ENCODE assay signal across 1 cellular context in the genomic region with DNA sequence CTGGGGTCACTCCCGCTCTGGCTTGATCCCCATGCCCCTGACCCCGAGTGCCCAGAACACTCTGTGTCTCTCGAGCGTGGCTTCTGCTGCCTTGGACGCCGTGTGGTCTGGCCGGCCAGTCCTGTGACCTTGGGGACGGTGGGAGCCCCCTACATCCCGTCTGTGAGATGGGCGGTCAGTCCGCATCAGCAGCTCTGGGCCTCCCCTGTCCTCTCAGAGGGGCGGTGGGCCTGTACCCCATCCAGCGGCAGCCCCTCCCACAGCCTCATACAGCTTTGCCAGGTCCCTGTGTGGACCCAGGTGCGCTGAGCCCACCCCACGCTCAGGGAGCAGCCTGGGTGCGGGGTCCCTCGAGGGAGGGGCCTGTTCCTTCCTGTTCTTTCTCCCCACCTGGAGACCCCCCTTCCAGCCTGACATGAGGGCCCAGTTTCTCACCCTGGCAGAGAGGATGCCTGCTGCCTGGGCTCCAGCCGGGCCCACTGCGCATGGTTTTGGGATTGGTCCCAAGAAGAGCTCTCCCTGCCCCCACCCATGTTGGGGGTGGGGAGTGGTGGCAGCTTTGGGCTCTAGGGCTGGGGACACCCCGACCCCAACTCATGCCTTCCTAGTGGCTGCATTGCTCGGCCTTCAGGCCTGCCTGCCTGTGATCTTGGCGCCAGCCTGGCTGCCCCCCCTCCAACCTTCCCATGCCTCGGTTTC.
TF ChIP-seq lines count a peak whose summit lies in the region.

No MANE protein-coding gene starts in this region.

TF ChIP-seq in HEK293, 187 proteins besides CTCF, POLR2A, EP300 and RAD21 (continued from another document):
- no peak for TF ChIP-seq ZNF280D (tag by site-specific recombination; IDR thresholded peaks at IDR 0.05)
- no peak for TF ChIP-seq ZNF610 (tag by site-specific recombination; IDR thresholded peaks at IDR 0.05; ENCODE audit: borderline replicate concordance)
- TF ChIP-seq ZFP69B (tag by site-specific recombination; IDR thresholded peaks at IDR 0.05), result peak; percentile 30; the same call in 1 of the 2 replicates
- TF ChIP-seq ZNF175 (tag by site-specific recombination; IDR thresholded peaks at IDR 0.05), result no peak
- TF ChIP-seq ZNF155 (tag by site-specific recombination; IDR thresholded peaks at IDR 0.05), result no peak
- no peak for TF ChIP-seq ZNF530 (tag by site-specific recombination; IDR thresholded peaks at IDR 0.05; ENCODE audit: low read depth)
- TF ChIP-seq, protein P1, sequence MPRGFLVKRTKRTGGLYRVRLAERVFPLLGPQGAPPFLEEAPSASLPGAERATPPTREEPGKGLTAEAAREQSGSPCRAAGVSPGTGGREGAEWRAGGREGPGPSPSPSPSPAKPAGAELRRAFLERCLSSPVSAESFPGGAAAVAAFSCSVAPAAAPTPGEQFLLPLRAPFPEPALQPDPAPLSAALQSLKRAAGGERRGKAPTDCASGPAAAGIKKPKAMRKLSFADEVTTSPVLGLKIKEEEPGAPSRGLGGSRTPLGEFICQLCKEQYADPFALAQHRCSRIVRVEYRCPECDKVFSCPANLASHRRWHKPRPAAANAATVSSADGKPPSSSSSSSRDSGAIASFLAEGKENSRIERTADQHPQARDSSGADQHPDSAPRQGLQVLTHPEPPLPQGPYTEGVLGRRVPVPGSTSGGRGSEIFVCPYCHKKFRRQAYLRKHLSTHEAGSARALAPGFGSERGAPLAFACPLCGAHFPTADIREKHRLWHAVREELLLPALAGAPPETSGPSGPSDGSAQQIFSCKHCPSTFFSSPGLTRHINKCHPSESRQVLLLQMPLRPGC (tag by site-specific recombination; IDR thresholded peaks at IDR 0.05), result no peak
- TF ChIP-seq ZBTB7A (tag by site-specific recombination; IDR thresholded peaks at IDR 0.05; ENCODE audit: low read depth), result 0 out of 2 replicates have a peak, but pooled peaks have one; percentile 3
- no peak for TF ChIP-seq ZFP37 (tag by site-specific recombination; IDR thresholded peaks at IDR 0.05)
- TF ChIP-seq ZNF768 (tag by site-specific recombination; IDR thresholded peaks at IDR 0.05), result no peak
- no peak for TF ChIP-seq ZNF202 (tag by site-specific recombination; IDR thresholded peaks at IDR 0.05; ENCODE audit: borderline replicate concordance)
- TF ChIP-seq ZNF138 (tag by site-specific recombination; IDR thresholded peaks at IDR 0.05; ENCODE audit: borderline replicate concordance), result no peak
- 0 out of 2 replicates have a peak, but pooled peaks have one; percentile 46 for TF ChIP-seq GLIS2 (tag by site-specific recombination; IDR thresholded peaks at IDR 0.05)
- TF ChIP-seq, protein P2, sequence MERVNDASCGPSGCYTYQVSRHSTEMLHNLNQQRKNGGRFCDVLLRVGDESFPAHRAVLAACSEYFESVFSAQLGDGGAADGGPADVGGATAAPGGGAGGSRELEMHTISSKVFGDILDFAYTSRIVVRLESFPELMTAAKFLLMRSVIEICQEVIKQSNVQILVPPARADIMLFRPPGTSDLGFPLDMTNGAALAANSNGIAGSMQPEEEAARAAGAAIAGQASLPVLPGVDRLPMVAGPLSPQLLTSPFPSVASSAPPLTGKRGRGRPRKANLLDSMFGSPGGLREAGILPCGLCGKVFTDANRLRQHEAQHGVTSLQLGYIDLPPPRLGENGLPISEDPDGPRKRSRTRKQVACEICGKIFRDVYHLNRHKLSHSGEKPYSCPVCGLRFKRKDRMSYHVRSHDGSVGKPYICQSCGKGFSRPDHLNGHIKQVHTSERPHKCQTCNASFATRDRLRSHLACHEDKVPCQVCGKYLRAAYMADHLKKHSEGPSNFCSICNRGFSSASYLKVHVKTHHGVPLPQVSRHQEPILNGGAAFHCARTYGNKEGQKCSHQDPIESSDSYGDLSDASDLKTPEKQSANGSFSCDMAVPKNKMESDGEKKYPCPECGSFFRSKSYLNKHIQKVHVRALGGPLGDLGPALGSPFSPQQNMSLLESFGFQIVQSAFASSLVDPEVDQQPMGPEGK (tag by site-specific recombination; IDR thresholded peaks at IDR 0.05), result peak; percentile 32; the same call in 1 of the 2 replicates
- TF ChIP-seq, protein P3, sequence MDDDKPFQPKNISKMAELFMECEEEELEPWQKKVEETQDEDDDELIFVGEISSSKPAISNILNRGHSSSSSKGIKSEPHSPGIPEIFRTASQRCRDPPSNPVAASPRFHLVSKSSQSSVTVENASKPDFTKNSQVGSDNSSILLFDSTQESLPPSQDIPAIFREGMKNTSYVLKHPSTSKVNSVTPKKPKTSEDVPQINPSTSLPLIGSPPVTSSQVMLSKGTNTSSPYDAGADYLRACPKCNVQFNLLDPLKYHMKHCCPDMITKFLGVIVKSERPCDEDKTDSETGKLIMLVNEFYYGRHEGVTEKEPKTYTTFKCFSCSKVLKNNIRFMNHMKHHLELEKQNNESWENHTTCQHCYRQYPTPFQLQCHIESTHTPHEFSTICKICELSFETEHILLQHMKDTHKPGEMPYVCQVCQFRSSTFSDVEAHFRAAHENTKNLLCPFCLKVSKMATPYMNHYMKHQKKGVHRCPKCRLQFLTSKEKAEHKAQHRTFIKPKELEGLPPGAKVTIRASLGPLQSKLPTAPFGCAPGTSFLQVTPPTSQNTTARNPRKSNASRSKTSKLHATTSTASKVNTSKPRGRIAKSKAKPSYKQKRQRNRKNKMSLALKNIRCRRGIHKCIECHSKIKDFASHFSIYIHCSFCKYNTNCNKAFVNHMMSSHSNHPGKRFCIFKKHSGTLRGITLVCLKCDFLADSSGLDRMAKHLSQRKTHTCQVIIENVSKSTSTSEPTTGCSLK (tag by site-specific recombination; IDR thresholded peaks at IDR 0.05), result no peak
- no peak for TF ChIP-seq ZNF501 (tag by site-specific recombination; IDR thresholded peaks at IDR 0.05)
- TF ChIP-seq ZNF211 (tag by site-specific recombination; IDR thresholded peaks at IDR 0.05; ENCODE audit: low read depth), result no peak
- TF ChIP-seq BCL11A (tag by site-specific recombination; IDR thresholded peaks at IDR 0.05; ENCODE audit: low read depth), result 0 out of 2 replicates have a peak, but pooled peaks have one; percentile 60
- 0 out of 2 replicates have a peak, but pooled peaks have one; percentile 6 for TF ChIP-seq ZNF146 (tag by site-specific recombination; IDR thresholded peaks at IDR 0.05)
- TF ChIP-seq ZNF341 (tag by site-specific recombination; IDR thresholded peaks at IDR 0.05; ENCODE audit: low read depth), result no peak
- no peak for TF ChIP-seq ZNF394 (tag by site-specific recombination; IDR thresholded peaks at IDR 0.05; ENCODE audit: borderline replicate concordance)
- TF ChIP-seq, protein P4, sequence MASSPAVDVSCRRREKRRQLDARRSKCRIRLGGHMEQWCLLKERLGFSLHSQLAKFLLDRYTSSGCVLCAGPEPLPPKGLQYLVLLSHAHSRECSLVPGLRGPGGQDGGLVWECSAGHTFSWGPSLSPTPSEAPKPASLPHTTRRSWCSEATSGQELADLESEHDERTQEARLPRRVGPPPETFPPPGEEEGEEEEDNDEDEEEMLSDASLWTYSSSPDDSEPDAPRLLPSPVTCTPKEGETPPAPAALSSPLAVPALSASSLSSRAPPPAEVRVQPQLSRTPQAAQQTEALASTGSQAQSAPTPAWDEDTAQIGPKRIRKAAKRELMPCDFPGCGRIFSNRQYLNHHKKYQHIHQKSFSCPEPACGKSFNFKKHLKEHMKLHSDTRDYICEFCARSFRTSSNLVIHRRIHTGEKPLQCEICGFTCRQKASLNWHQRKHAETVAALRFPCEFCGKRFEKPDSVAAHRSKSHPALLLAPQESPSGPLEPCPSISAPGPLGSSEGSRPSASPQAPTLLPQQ (tag by site-specific recombination; IDR thresholded peaks at IDR 0.05), result peak; percentile 55; the same call in 1 of the 2 replicates
- TF ChIP-seq ZNF239 (tag by site-specific recombination; IDR thresholded peaks at IDR 0.05), result no peak
- TF ChIP-seq ZNF76 (tag by site-specific recombination; IDR thresholded peaks at IDR 0.05; ENCODE audit: borderline replicate concordance, low read depth), result no peak
- no peak for TF ChIP-seq ZNF391 (tag by site-specific recombination; IDR thresholded peaks at IDR 0.05; ENCODE audit: borderline replicate concordance, low read depth)
- TF ChIP-seq, protein P5, sequence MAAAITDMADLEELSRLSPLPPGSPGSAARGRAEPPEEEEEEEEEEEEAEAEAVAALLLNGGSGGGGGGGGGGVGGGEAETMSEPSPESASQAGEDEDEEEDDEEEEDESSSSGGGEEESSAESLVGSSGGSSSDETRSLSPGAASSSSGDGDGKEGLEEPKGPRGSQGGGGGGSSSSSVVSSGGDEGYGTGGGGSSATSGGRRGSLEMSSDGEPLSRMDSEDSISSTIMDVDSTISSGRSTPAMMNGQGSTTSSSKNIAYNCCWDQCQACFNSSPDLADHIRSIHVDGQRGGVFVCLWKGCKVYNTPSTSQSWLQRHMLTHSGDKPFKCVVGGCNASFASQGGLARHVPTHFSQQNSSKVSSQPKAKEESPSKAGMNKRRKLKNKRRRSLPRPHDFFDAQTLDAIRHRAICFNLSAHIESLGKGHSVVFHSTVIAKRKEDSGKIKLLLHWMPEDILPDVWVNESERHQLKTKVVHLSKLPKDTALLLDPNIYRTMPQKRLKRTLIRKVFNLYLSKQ (tag by site-specific recombination; IDR thresholded peaks at IDR 0.05; ENCODE audit: borderline replicate concordance), result no peak
- TF ChIP-seq BCL11B (tag by site-specific recombination; IDR thresholded peaks at IDR 0.05; ENCODE audit: low read depth), result peak; percentile 79; the same call in 1 of the 2 replicates
- peak; percentile 23; the same call in 1 of the 2 replicates for TF ChIP-seq SP2 (tag by site-specific recombination; IDR thresholded peaks at IDR 0.05)
- no peak for TF ChIP-seq ZNF354C (tag by site-specific recombination; IDR thresholded peaks at IDR 0.05; ENCODE audit: borderline replicate concordance, low read depth)
